2 cellular contexts compared by ENCODE assay signal in genomic region chr11:113721462-113722066, GRCh38.
A peak's percentile ranks its signal among the peaks of the same experiment; 100 is the strongest.
TF ChIP-seq lines count a peak whose summit lies in the region.

No MANE protein-coding gene starts in this region.

TF ChIP-seq in IMR-90, 13 proteins besides CTCF, POLR2A, EP300 and RAD21:
- TF ChIP-seq FOS (IDR thresholded peaks at IDR 0.05; ENCODE audit: low read depth, low read length) (no peak), RFX5 (IDR thresholded peaks at IDR 0.05; ENCODE audit: low read depth, low read length) (no peak), SMC3 (IDR thresholded peaks at IDR 0.05; ENCODE audit: low read depth, low read length) (no peak), BHLHE40 (IDR thresholded peaks at IDR 0.05; ENCODE audit: low read depth, low read length) (no peak), RCOR1 (IDR thresholded peaks at IDR 0.05; ENCODE audit: insufficient replicate concordance, low read length) (no peak), NFE2L2 (IDR thresholded peaks at IDR 0.05; ENCODE audit: low read depth, low read length) (no peak), MAFK (IDR thresholded peaks at IDR 0.05; ENCODE audit: low read depth, low read length) (no peak), MXI1 (IDR thresholded peaks at IDR 0.05; ENCODE audit: borderline replicate concordance, low read depth, low read length) (no peak)
- TF ChIP-seq, protein P1, sequence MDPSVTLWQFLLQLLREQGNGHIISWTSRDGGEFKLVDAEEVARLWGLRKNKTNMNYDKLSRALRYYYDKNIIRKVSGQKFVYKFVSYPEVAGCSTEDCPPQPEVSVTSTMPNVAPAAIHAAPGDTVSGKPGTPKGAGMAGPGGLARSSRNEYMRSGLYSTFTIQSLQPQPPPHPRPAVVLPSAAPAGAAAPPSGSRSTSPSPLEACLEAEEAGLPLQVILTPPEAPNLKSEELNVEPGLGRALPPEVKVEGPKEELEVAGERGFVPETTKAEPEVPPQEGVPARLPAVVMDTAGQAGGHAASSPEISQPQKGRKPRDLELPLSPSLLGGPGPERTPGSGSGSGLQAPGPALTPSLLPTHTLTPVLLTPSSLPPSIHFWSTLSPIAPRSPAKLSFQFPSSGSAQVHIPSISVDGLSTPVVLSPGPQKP (IDR thresholded peaks at IDR 0.05; ENCODE audit: borderline replicate concordance, low read depth, low read length) = no peak
- TF ChIP-seq, protein P2, sequence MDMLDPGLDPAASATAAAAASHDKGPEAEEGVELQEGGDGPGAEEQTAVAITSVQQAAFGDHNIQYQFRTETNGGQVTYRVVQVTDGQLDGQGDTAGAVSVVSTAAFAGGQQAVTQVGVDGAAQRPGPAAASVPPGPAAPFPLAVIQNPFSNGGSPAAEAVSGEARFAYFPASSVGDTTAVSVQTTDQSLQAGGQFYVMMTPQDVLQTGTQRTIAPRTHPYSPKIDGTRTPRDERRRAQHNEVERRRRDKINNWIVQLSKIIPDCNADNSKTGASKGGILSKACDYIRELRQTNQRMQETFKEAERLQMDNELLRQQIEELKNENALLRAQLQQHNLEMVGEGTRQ (IDR thresholded peaks at IDR 0.05; ENCODE audit: low read depth, low read length) = no peak

TF ChIP-seq in K562, 482 proteins besides CTCF, POLR2A, EP300 and RAD21:
- TF ChIP-seq, protein P3, sequence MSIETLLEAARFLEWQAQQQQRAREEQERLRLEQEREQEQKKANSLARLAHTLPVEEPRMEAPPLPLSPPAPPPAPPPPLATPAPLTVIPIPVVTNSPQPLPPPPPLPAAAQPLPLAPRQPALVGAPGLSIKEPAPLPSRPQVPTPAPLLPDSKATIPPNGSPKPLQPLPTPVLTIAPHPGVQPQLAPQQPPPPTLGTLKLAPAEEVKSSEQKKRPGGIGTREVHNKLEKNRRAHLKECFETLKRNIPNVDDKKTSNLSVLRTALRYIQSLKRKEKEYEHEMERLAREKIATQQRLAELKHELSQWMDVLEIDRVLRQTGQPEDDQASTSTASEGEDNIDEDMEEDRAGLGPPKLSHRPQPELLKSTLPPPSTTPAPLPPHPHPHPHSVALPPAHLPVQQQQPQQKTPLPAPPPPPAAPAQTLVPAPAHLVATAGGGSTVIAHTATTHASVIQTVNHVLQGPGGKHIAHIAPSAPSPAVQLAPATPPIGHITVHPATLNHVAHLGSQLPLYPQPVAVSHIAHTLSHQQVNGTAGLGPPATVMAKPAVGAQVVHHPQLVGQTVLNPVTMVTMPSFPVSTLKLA (conservative IDR thresholded peaks at IDR 0.05) = no peak
- TF ChIP-seq ZNF165 (CRISPR knock-in tag; IDR thresholded peaks at IDR 0.05; ENCODE audit: borderline replicate concordance) = no peak
- peak; percentile 67 for TF ChIP-seq ZBTB40 (IDR thresholded peaks at IDR 0.05)
- TF ChIP-seq ZBTB40 (CRISPR knock-in tag; IDR thresholded peaks at IDR 0.05) = 0 out of 2 replicates have a peak, but pooled peaks have one; percentile 16
